In genomic region chr15:27254016-27254415, GRCh38 we compare ENCODE assay signal across 31 cellular contexts.
"Had no signal": no experiment of that assay in that cellular context is flagged by ENCODE, and none has a peak within 500 bp of the region (broad histone marks: within the 10 kb centered on the region; RNA-seq: fewer than 3 reads in every experiment).

No MANE protein-coding gene starts in this region.

- H3K4me1 ChIP-seq: adrenal gland, breast epithelium, colonic mucosa, heart left ventricle had no signal

- H3K9me3 ChIP-seq: adrenal gland, breast epithelium, colonic mucosa, heart left ventricle had no signal

- H3K36me3 Mint-ChIP-seq: activated CD4-positive, alpha-beta memory T cell treated with anti-CD3 and anti-CD28 coated beads for 36 hours; activated CD8-positive, alpha-beta memory T cell treated with anti-CD3 and anti-CD28 coated beads, Interleukin-2, amount 10 ng/mL, durations not matched to agents 7 days and 5 days; activated naive CD4-positive, alpha-beta T cell treated with anti-CD3 and anti-CD28 coated beads, Interleukin-2, amount 50 U/mL, for 24 hours; activated naive CD8-positive, alpha-beta T cell treated with anti-CD3 and anti-CD28 coated beads for 36 hours; brain; WTC11 had no signal

- H3K27me3 ChIP-seq: adrenal gland, breast epithelium, cardiac muscle cell, colonic mucosa had no signal

- H3K27ac ChIP-seq: adrenal gland, breast epithelium, cardiac muscle cell, colonic mucosa, epithelial cell of prostate, heart left ventricle, VCaP had no signal

- H3K27me3 Mint-ChIP-seq: activated CD4-positive, alpha-beta memory T cell treated with anti-CD3 and anti-CD28 coated beads for 36 hours; activated CD8-positive, alpha-beta memory T cell treated with anti-CD3 and anti-CD28 coated beads, Interleukin-2, amount 10 ng/mL, durations not matched to agents 7 days and 5 days; activated naive CD8-positive, alpha-beta T cell treated with anti-CD3 and anti-CD28 coated beads, Interleukin-2, amount 50 U/mL, for 24 hours; brain had no signal

- ATAC-seq: activated CD8-positive, alpha-beta memory T cell treated with anti-CD3 and anti-CD28 coated beads, Interleukin-2, amount 10 ng/mL, durations not matched to agents 7 days and 5 days; activated CD8-positive, alpha-beta T cell treated with anti-CD3 and anti-CD28 coated beads, Interleukin-2, amount 10 ng/mL, durations not matched to agents 7 days and 5 days; activated naive CD8-positive, alpha-beta T cell treated with anti-CD3 and anti-CD28 coated beads, Interleukin-2, amount 50 U/mL, for 24 hours; heart left ventricle; WTC11 had no signal

- H3K4me1 Mint-ChIP-seq: activated CD8-positive, alpha-beta memory T cell treated with anti-CD3 and anti-CD28 coated beads, Interleukin-2, amount 10 ng/mL, durations not matched to agents 7 days and 5 days; activated naive CD4-positive, alpha-beta T cell treated with anti-CD3 and anti-CD28 coated beads, Interleukin-2, amount 50 U/mL, for 24 hours; activated naive CD8-positive, alpha-beta T cell treated with anti-CD3 and anti-CD28 coated beads for 36 hours; activated naive CD8-positive, alpha-beta T cell treated with anti-CD3 and anti-CD28 coated beads, Interleukin-2, amount 50 U/mL, for 24 hours had no signal

- H3K27ac Mint-ChIP-seq: activated CD4-positive, alpha-beta memory T cell treated with anti-CD3 and anti-CD28 coated beads for 36 hours; activated CD8-positive, alpha-beta memory T cell treated with anti-CD3 and anti-CD28 coated beads, Interleukin-2, amount 10 ng/mL, durations not matched to agents 7 days and 5 days; activated CD8-positive, alpha-beta T cell treated with anti-CD3 and anti-CD28 coated beads, Interleukin-2, amount 10 ng/mL, durations not matched to agents 7 days and 5 days; activated naive CD4-positive, alpha-beta T cell treated with anti-CD3 and anti-CD28 coated beads for 36 hours; activated naive CD4-positive, alpha-beta T cell treated with anti-CD3 and anti-CD28 coated beads, Interleukin-2, amount 50 U/mL, for 24 hours; activated naive CD8-positive, alpha-beta T cell treated with anti-CD3 and anti-CD28 coated beads for 36 hours; activated naive CD8-positive, alpha-beta T cell treated with anti-CD3 and anti-CD28 coated beads, Interleukin-2, amount 50 U/mL, for 24 hours; activated T-helper 1 cell treated with anti-CD3 and anti-CD28 coated beads, Interleukin-12 subunit alpha, Interleukin-12 subunit beta, Interleukin-2, Interleukin-4 antibody, amounts not matched to agents 30 ng/mL and 10 ng/mL and 1 ng/mL, durations not matched to agents 14 hours and 24 hours and 36 hours; activated T-helper 2 cell treated with anti-CD3 and anti-CD28 coated beads, Interferon-gamma antibody, Interleukin-2, Interleukin-4, amounts not matched to agents 10 μg/mL and 5 μg/mL and 100 μg/mL, durations not matched to agents 14 hours and 24 hours and 36 hours; brain had no signal

- DNase-seq: activated CD4-positive, alpha-beta memory T cell treated with anti-CD3 and anti-CD28 coated beads for 36 hours; activated CD4-positive, alpha-beta T cell treated with anti-CD3 and anti-CD28 coated beads for 1 hour; activated CD4-positive, alpha-beta T cell treated with anti-CD3 and anti-CD28 coated beads for 48 hours; activated CD8-positive, alpha-beta memory T cell treated with anti-CD3 and anti-CD28 coated beads, Interleukin-2, amount 10 ng/mL, durations not matched to agents 7 days and 5 days; activated CD8-positive, alpha-beta memory T cell treated with anti-CD3 and anti-CD28 coated beads, Interleukin-2, amount 50 U/mL, for 4 hours; activated CD8-positive, alpha-beta T cell treated with anti-CD3 and anti-CD28 coated beads, Interleukin-2, amount 10 ng/mL, durations not matched to agents 7 days and 5 days; activated effector memory CD4-positive, alpha-beta T cell treated with anti-CD3 and anti-CD28 coated beads, Interleukin-2, amount 50 U/mL, for 16 hours; activated naive CD4-positive, alpha-beta T cell treated with anti-CD3 and anti-CD28 coated beads for 36 hours; activated naive CD8-positive, alpha-beta T cell treated with anti-CD3 and anti-CD28 coated beads for 36 hours; activated naive CD8-positive, alpha-beta T cell treated with anti-CD3 and anti-CD28 coated beads, Interleukin-2, amount 50 U/mL, for 24 hours; activated T-cell treated with anti-CD3 and anti-CD28 coated beads, Interleukin-2, amount 50 U/mL, for 1 hour; activated T-cell treated with anti-CD3 and anti-CD28 coated beads, Interleukin-2, amount 50 U/mL, for 48 hours; adrenal gland; amygdala; aorta; central memory CD4-positive, alpha-beta T cell; cerebellar nuclear complex; colonic mucosa; effector CD8-positive, alpha-beta T cell; foreskin fibroblast; heart left ventricle; T-helper 2 cell had no signal

- H3K4me3 ChIP-seq: adrenal gland, breast epithelium, cardiac muscle cell, colonic mucosa, heart left ventricle had no signal

- H3K4me3 Mint-ChIP-seq: activated CD4-positive, alpha-beta memory T cell treated with anti-CD3 and anti-CD28 coated beads for 36 hours; activated CD8-positive, alpha-beta memory T cell treated with anti-CD3 and anti-CD28 coated beads, Interleukin-2, amount 10 ng/mL, durations not matched to agents 7 days and 5 days; activated CD8-positive, alpha-beta T cell treated with anti-CD3 and anti-CD28 coated beads, Interleukin-2, amount 10 ng/mL, durations not matched to agents 7 days and 5 days; activated naive CD4-positive, alpha-beta T cell treated with anti-CD3 and anti-CD28 coated beads for 36 hours; activated naive CD4-positive, alpha-beta T cell treated with anti-CD3 and anti-CD28 coated beads, Interleukin-2, amount 50 U/mL, for 24 hours; activated naive CD8-positive, alpha-beta T cell treated with anti-CD3 and anti-CD28 coated beads for 36 hours; activated naive CD8-positive, alpha-beta T cell treated with anti-CD3 and anti-CD28 coated beads, Interleukin-2, amount 50 U/mL, for 24 hours; activated T-helper 1 cell treated with anti-CD3 and anti-CD28 coated beads, Interleukin-12 subunit alpha, Interleukin-12 subunit beta, Interleukin-2, Interleukin-4 antibody, amounts not matched to agents 30 ng/mL and 10 ng/mL and 1 ng/mL, durations not matched to agents 14 hours and 24 hours and 36 hours; brain; WTC11 had no signal

- H3K9me3 Mint-ChIP-seq: activated naive CD4-positive, alpha-beta T cell treated with anti-CD3 and anti-CD28 coated beads, Interleukin-2, amount 50 U/mL, for 24 hours; activated naive CD8-positive, alpha-beta T cell treated with anti-CD3 and anti-CD28 coated beads for 36 hours; brain; WTC11 had no signal

- H3K36me3 ChIP-seq: adrenal gland, breast epithelium, cardiac muscle cell, colonic mucosa, heart left ventricle had no signal
